ENCODE assay signal across 28 cellular contexts in the genomic region with DNA sequence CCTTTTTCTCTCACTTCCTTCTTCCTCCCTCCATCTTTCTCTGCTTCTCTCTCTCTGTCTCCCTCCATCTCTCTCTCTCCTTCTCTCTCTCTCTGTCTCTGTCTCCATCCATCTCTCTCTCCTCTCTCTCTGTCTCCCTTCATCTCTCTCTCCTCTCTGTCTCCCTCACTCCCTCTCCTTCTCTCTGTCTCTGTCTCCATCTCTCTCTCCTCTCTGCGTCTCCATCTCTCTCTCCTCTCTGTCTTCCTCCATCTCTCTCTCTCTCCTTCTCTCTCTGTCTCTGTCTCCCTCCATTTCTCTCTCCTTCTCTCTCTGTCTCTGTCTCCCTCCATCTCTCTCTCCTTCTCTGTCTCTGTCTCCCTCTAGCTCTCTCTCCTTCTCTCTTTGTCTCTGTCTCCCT.
"Had no signal": no experiment of that assay in that cellular context is flagged by ENCODE, and none has a peak within 500 bp of the region (broad histone marks: within the 10 kb centered on the region; RNA-seq: fewer than 3 reads in every experiment).

No MANE protein-coding gene starts in this region.

- H3K36me3 ChIP-seq: stomach, suprapubic skin, thoracic aorta, thyroid gland, tibial artery, tibial nerve, transverse colon, upper lobe of left lung, upper lobe of right lung, uterus, vagina had no signal

- H3K4me3 ChIP-seq: stomach, suprapubic skin, testis, thoracic aorta, thyroid gland, tibial artery, tibial nerve, transverse colon, upper lobe of left lung, upper lobe of right lung, uterus, vagina had no signal

- H3K27ac ChIP-seq: stomach, suprapubic skin, testis, thoracic aorta, thyroid gland, tibial artery, tibial nerve, transverse colon, upper lobe of left lung, upper lobe of right lung, uterus, vagina had no signal

- H3K27me3 Mint-ChIP-seq: stimulated activated memory B cell treated with anti-CD40 and anti-IgM and Interleukin-4, amounts not matched to agents 10 μg/mL and 1 μg/mL and 100 μg/mL, for 72 hours; stimulated activated naive B cell treated with anti-CD40 and anti-IgM and Interleukin-4, amounts not matched to agents 10 μg/mL and 1 μg/mL and 100 μg/mL, for 72 hours; stimulated activated naive CD8-positive, alpha-beta T cell treated with anti-CD3 and anti-CD28 coated beads, Interleukin-15, amount 100 ng/mL, for 72 hours had no signal

- ATAC-seq: stimulated activated effector memory CD8-positive, alpha-beta T cell treated with anti-CD3 and anti-CD28 coated beads, Interleukin-12 subunit alpha, Interleukin-12 subunit beta, amount 100 ng/mL, for 72 hours; stimulated activated memory B cell treated with anti-CD40 and anti-IgM and Interleukin-4, amounts not matched to agents 10 μg/mL and 1 μg/mL and 100 μg/mL, for 72 hours; stimulated activated naive B cell treated with anti-CD40 and anti-IgM and Interleukin-4, amounts not matched to agents 10 μg/mL and 1 μg/mL and 100 μg/mL, for 72 hours; stimulated activated naive CD8-positive, alpha-beta T cell treated with anti-CD3 and anti-CD28 coated beads, Interleukin-15, amount 100 ng/mL, for 72 hours; stimulated activated naive CD8-positive, alpha-beta T cell treated with anti-CD3 and anti-CD28 coated beads, Interleukin-15, Interleukin-2, amounts not matched to agents 100 U/mL and 50 U/mL, for 24 hours; upper lobe of right lung had no signal

- H3K4me1 Mint-ChIP-seq: stimulated activated effector memory CD8-positive, alpha-beta T cell treated with anti-CD3 and anti-CD28 coated beads, Interleukin-12 subunit alpha, Interleukin-12 subunit beta, amount 100 ng/mL, for 72 hours; stimulated activated memory B cell treated with anti-CD40 and anti-IgM and Interleukin-4, amounts not matched to agents 10 μg/mL and 1 μg/mL and 100 μg/mL, for 72 hours; stimulated activated naive B cell treated with anti-CD40 and anti-IgM and Interleukin-4, amounts not matched to agents 10 μg/mL and 1 μg/mL and 100 μg/mL, for 72 hours; stimulated activated naive CD8-positive, alpha-beta T cell treated with anti-CD3 and anti-CD28 coated beads, Interleukin-15, amount 100 ng/mL, for 72 hours had no signal

- H3K27me3 ChIP-seq: suprapubic skin, testis, thyroid gland, tibial artery, tibial nerve, transverse colon, upper lobe of left lung, upper lobe of right lung, uterus, vagina had no signal

- H3K4me3 Mint-ChIP-seq: stimulated activated effector memory CD8-positive, alpha-beta T cell treated with anti-CD3 and anti-CD28 coated beads, Interleukin-12 subunit alpha, Interleukin-12 subunit beta, amount 100 ng/mL, for 72 hours; stimulated activated memory B cell treated with anti-CD40 and anti-IgM and Interleukin-4, amounts not matched to agents 10 μg/mL and 1 μg/mL and 100 μg/mL, for 72 hours; stimulated activated naive B cell treated with anti-CD40 and anti-IgM and Interleukin-4, amounts not matched to agents 10 μg/mL and 1 μg/mL and 100 μg/mL, for 72 hours; stimulated activated naive CD8-positive, alpha-beta T cell treated with anti-CD3 and anti-CD28 coated beads, Interleukin-15, amount 100 ng/mL, for 72 hours; stimulated activated naive CD8-positive, alpha-beta T cell treated with anti-CD3 and anti-CD28 coated beads, Interleukin-15, Interleukin-2, amounts not matched to agents 100 ng/mL and 50 ng/mL, for 24 hours; type B pancreatic cell had no signal

- H3K4me1 ChIP-seq: suprapubic skin, testis, thyroid gland, tibial artery, tibial nerve, transverse colon, uterus, vagina had no signal

- H3K27ac Mint-ChIP-seq: stimulated activated effector memory CD8-positive, alpha-beta T cell treated with anti-CD3 and anti-CD28 coated beads, Interleukin-12 subunit alpha, Interleukin-12 subunit beta, amount 100 ng/mL, for 72 hours; stimulated activated memory B cell treated with anti-CD40 and anti-IgM and Interleukin-4, amounts not matched to agents 10 μg/mL and 1 μg/mL and 100 μg/mL, for 72 hours; stimulated activated naive B cell treated with anti-CD40 and anti-IgM and Interleukin-4, amounts not matched to agents 10 μg/mL and 1 μg/mL and 100 μg/mL, for 72 hours; stimulated activated naive CD8-positive, alpha-beta T cell treated with anti-CD3 and anti-CD28 coated beads, Interleukin-15, Interleukin-2, amounts not matched to agents 100 ng/mL and 50 ng/mL, for 24 hours; type B pancreatic cell had no signal

- H3K9me3 ChIP-seq: testis, thyroid gland, vagina had no signal

- DNase-seq: stimulated activated CD4-positive, alpha-beta T cell treated with anti-CD3 and anti-CD28 coated beads, Interleukin-2, amount 100 ng/mL, for 48 hours; stimulated activated CD4-positive, alpha-beta T cell treated with anti-CD3 and anti-CD28 coated beads, Interleukin-4, amount 100 ng/mL, for 1 hour; stimulated activated CD4-positive, alpha-beta T cell treated with anti-CD3 and anti-CD28 coated beads, Interleukin-4, amount 100 ng/mL, for 24 hours; stimulated activated CD4-positive, alpha-beta T cell treated with anti-CD3 and anti-CD28 coated beads, Interleukin-4, amount 100 ng/mL, for 4 hours; stimulated activated CD8-positive, alpha-beta memory T cell treated with anti-CD3 and anti-CD28 coated beads, Interleukin-4, amount 100 ng/mL, for 48 hours; stimulated activated naive B cell treated with anti-CD40 and anti-IgM and Interleukin-4, amounts not matched to agents 10 μg/mL and 1 μg/mL and 100 μg/mL, for 72 hours; stimulated activated naive CD4-positive, alpha-beta T cell; stimulated activated naive CD4-positive, alpha-beta T cell treated with Interleukin-2 at 50 U/mL for 16 hours; stimulated activated naive CD8-positive, alpha-beta T cell treated with anti-CD3 and anti-CD28 coated beads, Interleukin-15, amount 100 ng/mL, for 72 hours; stimulated activated naive CD8-positive, alpha-beta T cell treated with anti-CD3 and anti-CD28 coated beads, Interleukin-15, Interleukin-2, amounts not matched to agents 100 U/mL and 50 U/mL, for 24 hours; stomach; substantia nigra; testis; thyroid gland; tibial artery; transverse colon; trophoblast cell; upper lobe of left lung; upper lobe of right lung; uterus had no signal
